In the genomic region with DNA sequence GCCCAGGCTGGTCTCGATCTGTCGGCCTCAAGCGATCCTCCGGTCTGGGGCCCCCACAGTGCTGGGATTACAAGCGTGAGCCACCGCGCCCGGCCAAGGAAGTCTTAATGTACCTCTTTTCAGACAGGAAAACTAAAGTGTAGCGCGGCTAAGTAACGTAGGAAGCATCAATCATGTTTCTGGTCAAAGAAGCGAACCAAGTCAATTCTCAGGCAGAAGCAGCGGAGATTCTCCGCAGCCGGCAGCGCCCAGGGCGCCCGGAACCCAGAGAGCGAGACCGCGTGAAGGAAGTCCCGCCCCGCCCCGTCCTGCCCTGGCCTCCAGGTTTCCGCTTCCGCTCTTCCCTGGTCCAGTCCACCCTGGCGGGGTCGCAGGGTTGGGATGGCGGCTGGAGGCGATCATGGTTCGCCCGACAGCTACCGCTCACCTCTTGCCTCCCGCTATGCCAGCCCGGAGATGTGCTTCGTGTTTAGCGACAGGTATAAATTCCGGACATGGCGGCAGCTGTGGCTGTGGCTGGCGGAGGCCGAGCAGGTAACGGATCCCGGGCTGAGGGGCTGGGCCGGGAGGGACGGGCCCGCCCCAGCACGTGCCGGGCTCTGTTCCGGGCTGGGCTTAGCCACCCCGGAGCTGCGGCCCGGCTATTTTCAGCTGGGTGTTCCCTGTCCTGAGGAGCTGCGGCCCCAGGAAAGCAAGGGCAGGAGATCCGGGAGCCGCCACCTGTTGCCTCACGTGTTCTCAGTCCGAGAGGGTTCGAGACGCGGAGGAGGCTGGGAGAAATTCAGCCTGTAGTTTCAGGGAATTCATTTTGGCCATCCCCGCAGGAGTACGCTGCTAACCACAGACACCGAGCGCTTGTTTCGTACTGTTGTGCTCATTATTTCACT, we compare ENCODE assay signal across 8 cellular contexts. TPM values are rescaled to one million over a fixed set of nuclear protein-coding genes. Genes with fewer than 3 reads are reported as not detected.
DNase-seq lines count a peak whose midpoint lies in the region; ATAC-seq and TF ChIP-seq lines count a peak whose summit lies in the region.

A gene (plus strand): TSS at position 323 of the 887 bp plus-strand sequence. CDS start 59 bp downstream, at position 382.

- ATAC-seq in GM21423 (IDR thresholded peaks at IDR 0.05; ENCODE audit: unreplicated experiment) (peak; percentile 73), Panc1 (peak; percentile 99)
- ATAC-seq in activated T-cell treated with anti-CD3 and anti-CD28 coated beads, Interleukin-2, amount 50 U/mL, for 4 hours = peak; percentile 91 to 92

- H3K36me3 ChIP-seq in Panc1 (ENCODE audit: control insufficient read depth, insufficient read depth, low read length) = peaks cover 8% of the 10 kb centered on the region
- H3K36me3 ChIP-seq in esophagus (ENCODE audit: control insufficient read depth in 2 of 2, insufficient read depth in 2 of 2, low read length in 1 of 2) = no peaks in the 10 kb centered on the region
- H3K36me3 ChIP-seq in muscle layer of colon (ENCODE audit: insufficient read depth, low read length) = peaks cover 18% of the 10 kb centered on the region

- H3K27me3 ChIP-seq in Panc1 (ENCODE audit: control insufficient read depth, insufficient read depth, low read length) = no peaks in the 10 kb centered on the region
- H3K27me3 ChIP-seq in esophagus (ENCODE audit: control insufficient read depth in 1 of 2, insufficient read depth in 2 of 2, low read length in 2 of 2) = no peaks in the 10 kb centered on the region
- no peaks in the 10 kb centered on the region for H3K27me3 ChIP-seq in muscle layer of colon (ENCODE audit: control insufficient read depth in 1 of 2, insufficient read depth in 2 of 2, low read length in 2 of 2)

- H3K4me3 ChIP-seq in Panc1 (ENCODE audit: low read depth in 2 of 2, low read length in 2 of 2) (peak within 1 kb of the TSS; percentile 85 to 96), esophagus (ENCODE audit: low read depth in 1 of 2, low read length in 2 of 2) (peak within 1 kb of the TSS; percentile 61 to 89), muscle layer of colon (ENCODE audit: low read depth in 1 of 2, low read length in 2 of 2) (peak within 1 kb of the TSS; percentile 59 to 92)

- peaks cover 8% of the 10 kb centered on the region for H3K4me1 ChIP-seq in Panc1 (ENCODE audit: control insufficient read depth, insufficient read depth, low read length)
- H3K4me1 ChIP-seq in esophagus (ENCODE audit: control insufficient read depth in 2 of 2, insufficient read depth in 2 of 2, low read length in 1 of 2) = no peaks in the 10 kb centered on the region
- peaks cover 15% of the 10 kb centered on the region for H3K4me1 ChIP-seq in muscle layer of colon (ENCODE audit: insufficient read depth, low read length)

- TF ChIP-seq CTCF in Panc1 (IDR thresholded peaks at IDR 0.05) = no peak

- POLR2A ChIA-PET in Panc1 (lab: Charles Lee) = interaction anchor here (0.7 kb wide), 1 partner anchor 16 kb away, joined by 15 read pairs; no protein-coding TSS in a partner anchor

- H3K27ac ChIP-seq in Panc1 (ENCODE audit: low read length) (peak within 1 kb of the TSS; percentile 96), esophagus (ENCODE audit: low read depth in 2 of 2, low read length in 1 of 2) (peak within 1 kb of the TSS; percentile 93 to 96), muscle layer of colon (ENCODE audit: low read depth, low read length) (peak within 1 kb of the TSS; percentile 90)

- intact Hi-C loops in Panc1 (cut with micrococcal nuclease; ENCODE audit: unreplicated experiment) = loop anchor here (5.0 kb wide), 1 partner anchor 304 kb away; no protein-coding TSS in a partner anchor

- peak within 1 kb of the TSS; percentile 98 for H3K4me3 Mint-ChIP-seq in activated T-cell treated with anti-CD3 and anti-CD28 coated beads, Interleukin-2, amount 50 U/mL, for 4 hours

- WGBS in esophagus, 2 donors = 0 to 1% methylated on average over 65 of the region's 65 CpGs

- peaks cover 42% of the 10 kb centered on the region for H3K4me1 Mint-ChIP-seq in activated T-cell treated with anti-CD3 and anti-CD28 coated beads, Interleukin-2, amount 50 U/mL, for 4 hours (ENCODE audit: low read depth)

- H3K27me3 Mint-ChIP-seq in activated T-cell treated with anti-CD3 and anti-CD28 coated beads, Interleukin-2, amount 50 U/mL, for 4 hours (ENCODE audit: low read depth) = no peaks in the 10 kb centered on the region

- no TSS peak for BruUV-seq in Panc1 (replicated peaks; lab: Mats Ljungman, UMichigan)

- H3K36me3 Mint-ChIP-seq in activated T-cell treated with anti-CD3 and anti-CD28 coated beads, Interleukin-2, amount 50 U/mL, for 4 hours (ENCODE audit: insufficient read depth) = peaks cover 11% of the 10 kb centered on the region

- in situ Hi-C loops in Panc1 (cut with HindIII; ENCODE audit: low pct_unique_long_range_greater_than_20kb, low sequenced_read_pairs) = no loop called here

- CTCF ChIA-PET in Panc1 (lab: Charles Lee) = no interaction called here

- H3K9ac ChIP-seq in muscle layer of colon (ENCODE audit: low read length) = peak within 1 kb of the TSS; percentile 86

- no peaks in the 10 kb centered on the region for H3K9me3 ChIP-seq in Panc1 (ENCODE audit: control insufficient read depth, insufficient read depth, low read depth, low read length)
- no peaks in the 10 kb centered on the region for H3K9me3 ChIP-seq in esophagus (ENCODE audit: control insufficient read depth in 2 of 2, insufficient read depth in 1 of 2, low read depth in 1 of 2, low read length in 1 of 2)
- H3K9me3 ChIP-seq in muscle layer of colon (ENCODE audit: low read length) = no peaks in the 10 kb centered on the region

- DNase-seq in D341Med (ENCODE audit: low spot score) (peak; percentile 95), HuH-7 (ENCODE audit: low spot score) (peak; percentile 90), Panc1 (ENCODE audit: low read depth, low spot score) (peak; percentile 36)
- peak; percentile 76 for DNase-seq in activated T-cell treated with anti-CD3 and anti-CD28 coated beads, Interleukin-2, amount 50 U/mL, for 4 hours
- peak; percentile 59 to 63 for DNase-seq in stimulated activated CD8-positive, alpha-beta memory T cell treated with anti-CD3 and anti-CD28 coated beads, Interleukin-7, amount 100 ng/mL, for 1 hour (ENCODE audit: low read depth in 2 of 2)

- H3K9me3 Mint-ChIP-seq in activated T-cell treated with anti-CD3 and anti-CD28 coated beads, Interleukin-2, amount 50 U/mL, for 4 hours = no peaks in the 10 kb centered on the region

RNA-seq across cellular contexts. Expression of the gene that starts here (rescaled TPM):
- 107 TPM for total RNA-seq in Panc1 (2021; ENCODE audit: unreplicated experiment)
- polyA plus RNA-seq in Panc1 (2012; ENCODE audit: insufficient read length) = 94.3 TPM
- 100 to 1,000 TPM; 183 to 218 (median 204) TPM for total RNA-seq in activated T-cell treated with anti-CD3 and anti-CD28 coated beads, Interleukin-2, amount 50 U/mL, for 4 hours
- polyA plus RNA-seq in esophagus = 10 to 100 TPM; 22.0 to 33.3 TPM

Comparison
In these comparisons a context has a peak if more than half of its experiments do, and no peak if none do; other contexts are left out.
1. Peak in every context shown above with its lines: DNase-seq, ATAC-seq, H3K4me3 ChIP-seq and H3K27ac ChIP-seq.
2. DNase-seq: peak in every context shown above with its lines; median percentile 95 in D341Med; 90 in HuH-7; 76 in activated T-cell treated with anti-CD3 and anti-CD28 coated beads, Interleukin-2, amount 50 U/mL, for 4 hours; 61 in stimulated activated CD8-positive, alpha-beta memory T cell treated with anti-CD3 and anti-CD28 coated beads, Interleukin-7, amount 100 ng/mL, for 1 hour; 36 in Panc1.